11 cellular contexts compared by ENCODE assay signal in the genomic region with DNA sequence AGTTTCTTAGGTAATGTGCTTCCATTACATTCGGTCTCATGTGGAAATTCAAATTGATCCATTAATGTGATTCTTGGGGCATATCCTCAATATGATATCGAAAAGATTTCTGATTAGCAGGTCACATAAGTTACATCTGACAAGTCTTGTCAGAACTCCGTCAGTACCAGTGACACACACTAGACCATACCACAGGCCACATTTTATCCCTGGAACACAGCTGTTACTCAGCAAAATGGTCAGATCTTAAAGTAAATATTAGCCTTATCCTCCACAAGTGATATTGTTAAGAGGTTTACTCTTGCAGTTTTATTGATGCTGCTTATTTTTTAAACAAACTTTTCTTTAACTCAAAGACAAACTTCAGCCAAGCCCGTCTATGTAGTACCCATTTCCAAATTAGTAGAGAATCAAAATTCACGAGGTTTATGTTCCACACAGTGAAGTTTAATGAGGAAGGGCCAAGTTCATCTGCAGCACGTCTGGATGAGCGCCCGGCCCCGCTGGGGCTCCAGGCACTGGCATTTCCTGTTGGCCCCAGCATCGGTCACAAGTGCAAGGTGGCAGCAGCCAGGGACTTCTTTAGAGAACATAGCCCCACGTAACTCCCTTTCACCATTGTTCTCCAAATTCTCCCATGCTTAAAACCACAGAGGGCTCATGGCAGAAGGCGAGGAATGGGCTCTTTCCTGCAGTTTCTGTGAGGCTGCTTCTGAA.
DNase-seq lines count a peak whose midpoint lies in the region; ATAC-seq and TF ChIP-seq lines count a peak whose summit lies in the region.
"Had no signal": no experiment of that assay in that cellular context is flagged by ENCODE, and none has a peak within 500 bp of the region (broad histone marks: within the 10 kb centered on the region; RNA-seq: fewer than 3 reads in every experiment).

No MANE protein-coding gene starts in this region.

- H3K27me3 ChIP-seq in lung (ENCODE audit: control insufficient read depth, insufficient read depth) (no peaks in the 10 kb centered on the region), upper lobe of left lung (no peaks in the 10 kb centered on the region)
- H3K27me3 ChIP-seq: neutrophil had no signal

- DNase-seq in NCI-H1092 treated with DMSO at 0.1 percent for 48 hours (lab: John Stamatoyannopoulos, UW) (peak; percentile 75), NCI-H1092 (lab: John Stamatoyannopoulos, UW) (no peak), lung (ENCODE audit: low spot score) (peak; percentile 61), upper lobe of left lung (peak; percentile 81 to 89), germinal center (ENCODE audit: low spot score) (no peak)
- no peak for DNase-seq in activated naive CD4-positive, alpha-beta T cell (lab: John Stamatoyannopoulos, UW)
- DNase-seq: 8988T; activated CD4-positive, alpha-beta memory T cell treated with anti-CD3 and anti-CD28 coated beads for 36 hours had no signal

- ATAC-seq in lung (ENCODE audit: insufficient read depth, low FRiP score): peak; percentile 37
- no peak for ATAC-seq in upper lobe of left lung (ENCODE audit: low FRiP score in 2 of 2)
- no peak for ATAC-seq in GM21786 (IDR thresholded peaks at IDR 0.05; ENCODE audit: unreplicated experiment)

- 23 to 27% methylated on average over 12 of the region's 12 CpGs for WGBS in lung, 2 donors
- WGBS in upper lobe of left lung, 2 donors: 24 to 28% methylated on average over 12 of the region's 12 CpGs

- no peak for TF ChIP-seq EP300 in upper lobe of left lung (IDR thresholded peaks at IDR 0.05)

- TF ChIP-seq POLR2A in upper lobe of left lung (IDR thresholded peaks at IDR 0.05): no peak

- peak overlapping the region; percentile 87 for H3K27ac ChIP-seq in cingulate gyrus (ENCODE audit: low read depth, low read length)
- H3K27ac ChIP-seq in lung (ENCODE audit: low read depth in 1 of 2, low read length in 1 of 2): peak overlapping the region; percentile 17 to 29
- peak overlapping the region in 2 of 4 donors; percentile 63 to 81 for H3K27ac ChIP-seq in upper lobe of left lung
- H3K27ac ChIP-seq: neutrophil had no signal

- no peak overlapping the region for H3K4me3 ChIP-seq in lung
- no peak overlapping the region for H3K4me3 ChIP-seq in upper lobe of left lung

- H3K36me3 ChIP-seq in lung (ENCODE audit: control insufficient read depth in 2 of 2, insufficient read depth in 2 of 2, low read length in 2 of 2) (no peaks in the 10 kb centered on the region), upper lobe of left lung (no peaks in the 10 kb centered on the region)
- H3K36me3 ChIP-seq: neutrophil had no signal

- H3K9me3 ChIP-seq in lung (ENCODE audit: control insufficient read depth in 2 of 2, insufficient read depth in 1 of 2, low read length in 1 of 2) (no peaks in the 10 kb centered on the region), upper lobe of left lung (no peaks in the 10 kb centered on the region)
- H3K9me3 ChIP-seq: neutrophil had no signal

- H3K4me1 ChIP-seq in lung (ENCODE audit: control insufficient read depth in 2 of 2, insufficient read depth in 2 of 2, low read length in 2 of 2) (peaks cover 0 to 11% of the 10 kb centered on the region in 2 donors), upper lobe of left lung (peaks cover 11 to 31% (median 20%) of the 10 kb centered on the region in 4 donors)

- TF ChIP-seq CTCF in lung (IDR thresholded peaks at IDR 0.05; ENCODE audit: control extremely low read depth, extremely low read depth) (no peak), upper lobe of left lung (IDR thresholded peaks at IDR 0.05) (no peak)

Comparison
In these comparisons a context has a peak if more than half of its experiments do, and no peak if none do; other contexts are left out.
1. DNase-seq: peak in NCI-H1092 treated with DMSO at 0.1 percent for 48 hours (single experiment), lung (single experiment) and upper lobe of left lung (2 of 2); none in NCI-H1092 (single experiment), activated naive CD4-positive, alpha-beta T cell (0 of 4) and germinal center (single experiment).